In genomic region chr16:57536306-57537193, GRCh38 we compare ENCODE assay signal across 8 cellular contexts. TPM values are rescaled to one million over a fixed set of nuclear protein-coding genes. Genes with fewer than 3 reads are reported as not detected.
A peak's percentile ranks its signal among the peaks of the same experiment; 100 is the strongest.
DNase-seq lines count a peak whose midpoint lies in the region; ATAC-seq, FAIRE-seq and TF ChIP-seq lines count a peak whose summit lies in the region.

Gene CCDC102A (minus strand): TSS chr16:57536571. CDS start chr16:57529177, 7,394 bp downstream.

- H3K4me3 ChIP-seq in cardiac fibroblast (replicated peaks in 1 of 2; ENCODE audit: low read depth in 2 of 2, low read length in 2 of 2): peak within 1 kb of the TSS; percentile 78 to 80

- peak; percentile 7 for ATAC-seq in HG03139 (IDR thresholded peaks at IDR 0.05; ENCODE audit: unreplicated experiment)
- ATAC-seq in left colon: peak; percentile 44

- FAIRE-seq in frontal cortex (lab: Jason Lieb, UNC): no peak

- intact Hi-C loops in left colon (cut with DNase I, micrococcal nuclease): no loop called here

- peak; percentile 5 for DNase-seq in AG09319 (ENCODE audit: extremely low read depth, low read depth)
- peak; percentile 18 for DNase-seq in T follicular helper cell (ENCODE audit: low read depth)
- no peak for DNase-seq in cardiac fibroblast (ENCODE audit: low read depth in 2 of 2)
- peak in 1 of 2 donors; percentile 52 for DNase-seq in left colon
- peak; percentile 58 for DNase-seq in stimulated activated CD4-positive, alpha-beta T cell treated with anti-CD3 and anti-CD28 coated beads, Interleukin-4, amount 100 ng/mL, for 24 hours
- no peak for DNase-seq in frontal cortex (ENCODE audit: low spot score in 2 of 2)

- in situ Hi-C loops in GM18951 (cut with MboI; ENCODE audit: low sequenced_read_pairs, unreplicated experiment): no loop called here

- TF ChIP-seq CTCF in AG09319 (IDR thresholded peaks at IDR 0.05; ENCODE audit: low read depth, low read length) (no peak), cardiac fibroblast (IDR thresholded peaks at IDR 0.05; ENCODE audit: low read depth, low read length) (no peak)

- TF ChIP-seq POLR2A in GM18951 (IDR thresholded peaks at IDR 0.05; ENCODE audit: extremely low read depth, insufficient read depth, insufficient read length): peak; percentile 29

RNA-seq across cellular contexts. Expression of gene CCDC102A, which starts in this region (rescaled TPM):
- total RNA-seq in left colon (1 to 10 TPM; 1.9 to 2.8 TPM), frontal cortex (0.82 TPM)

Comparison
In these comparisons a context has a peak if more than half of its experiments do, and no peak if none do; other contexts are left out.
1. DNase-seq: peak in AG09319 (single experiment), T follicular helper cell (single experiment) and stimulated activated CD4-positive, alpha-beta T cell treated with anti-CD3 and anti-CD28 coated beads, Interleukin-4, amount 100 ng/mL, for 24 hours (single experiment); none in cardiac fibroblast (0 of 2) and frontal cortex (0 of 2).